In the genomic region with DNA sequence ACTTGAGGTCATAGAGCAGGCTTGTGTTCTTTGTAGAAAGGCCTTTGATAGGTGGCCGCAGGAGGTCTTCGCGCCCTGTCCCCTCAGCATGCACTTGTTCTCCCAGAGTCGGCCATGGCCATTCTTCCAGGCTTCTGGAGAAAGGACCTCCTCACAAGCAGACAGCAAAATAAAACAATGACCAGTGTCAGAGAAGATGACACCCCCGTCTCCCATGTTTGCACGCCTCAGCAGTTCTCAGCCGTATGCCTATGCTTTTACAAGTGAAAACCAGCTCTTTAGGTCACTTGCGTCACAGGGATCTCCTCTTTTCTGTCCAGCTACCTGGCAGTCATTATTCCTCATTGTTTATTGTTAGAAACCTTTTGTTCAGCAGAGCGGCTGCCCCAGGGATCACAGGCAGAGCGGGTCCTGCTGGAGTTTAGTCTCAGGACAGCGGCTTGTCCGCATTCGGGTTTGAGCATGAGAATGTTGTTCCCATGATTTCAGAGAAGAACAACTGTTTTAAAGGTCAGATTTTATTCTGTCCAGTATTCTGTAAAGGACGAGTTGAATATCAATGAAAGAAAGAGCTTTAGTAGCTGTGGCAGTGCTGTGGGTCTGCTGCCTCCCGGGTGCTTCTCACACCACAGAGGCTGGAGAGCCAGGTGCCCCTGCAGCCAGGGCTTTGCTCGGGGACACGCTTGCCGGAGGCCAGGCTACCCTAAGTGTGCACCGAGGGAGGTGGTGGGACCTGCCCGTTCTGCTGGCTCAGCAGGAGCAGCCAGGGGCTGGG, we compare ENCODE assay signal across 1 cellular context.
TF ChIP-seq lines count a peak whose summit lies in the region.

No MANE protein-coding gene starts in this region.

TF ChIP-seq in HepG2, 621 proteins besides CTCF, POLR2A, EP300 and RAD21 (continued from another document):
- no peak for TF ChIP-seq MAZ (IDR thresholded peaks at IDR 0.05; ENCODE audit: borderline replicate concordance, low read depth, low read length)
- TF ChIP-seq MAZ (CRISPR knock-in tag; IDR thresholded peaks at IDR 0.05; ENCODE audit: low read depth), result 0 out of 2 replicates have a peak, but pooled peaks have one; percentile 22
- TF ChIP-seq ZNF780A (CRISPR knock-in tag; IDR thresholded peaks at IDR 0.05), result 0 out of 2 replicates have a peak, but pooled peaks have one; percentile 29
- TF ChIP-seq HHEX (CRISPR knock-in tag; IDR thresholded peaks at IDR 0.05), result no peak
- no peak for TF ChIP-seq HNRNPLL (IDR thresholded peaks at IDR 0.05; ENCODE audit: low read depth, low read length, poor library complexity, severe bottlenecking)
- no peak for TF ChIP-seq MED8 (CRISPR knock-in tag; IDR thresholded peaks at IDR 0.05; ENCODE audit: insufficient replicate concordance)
- TF ChIP-seq, protein P1, sequence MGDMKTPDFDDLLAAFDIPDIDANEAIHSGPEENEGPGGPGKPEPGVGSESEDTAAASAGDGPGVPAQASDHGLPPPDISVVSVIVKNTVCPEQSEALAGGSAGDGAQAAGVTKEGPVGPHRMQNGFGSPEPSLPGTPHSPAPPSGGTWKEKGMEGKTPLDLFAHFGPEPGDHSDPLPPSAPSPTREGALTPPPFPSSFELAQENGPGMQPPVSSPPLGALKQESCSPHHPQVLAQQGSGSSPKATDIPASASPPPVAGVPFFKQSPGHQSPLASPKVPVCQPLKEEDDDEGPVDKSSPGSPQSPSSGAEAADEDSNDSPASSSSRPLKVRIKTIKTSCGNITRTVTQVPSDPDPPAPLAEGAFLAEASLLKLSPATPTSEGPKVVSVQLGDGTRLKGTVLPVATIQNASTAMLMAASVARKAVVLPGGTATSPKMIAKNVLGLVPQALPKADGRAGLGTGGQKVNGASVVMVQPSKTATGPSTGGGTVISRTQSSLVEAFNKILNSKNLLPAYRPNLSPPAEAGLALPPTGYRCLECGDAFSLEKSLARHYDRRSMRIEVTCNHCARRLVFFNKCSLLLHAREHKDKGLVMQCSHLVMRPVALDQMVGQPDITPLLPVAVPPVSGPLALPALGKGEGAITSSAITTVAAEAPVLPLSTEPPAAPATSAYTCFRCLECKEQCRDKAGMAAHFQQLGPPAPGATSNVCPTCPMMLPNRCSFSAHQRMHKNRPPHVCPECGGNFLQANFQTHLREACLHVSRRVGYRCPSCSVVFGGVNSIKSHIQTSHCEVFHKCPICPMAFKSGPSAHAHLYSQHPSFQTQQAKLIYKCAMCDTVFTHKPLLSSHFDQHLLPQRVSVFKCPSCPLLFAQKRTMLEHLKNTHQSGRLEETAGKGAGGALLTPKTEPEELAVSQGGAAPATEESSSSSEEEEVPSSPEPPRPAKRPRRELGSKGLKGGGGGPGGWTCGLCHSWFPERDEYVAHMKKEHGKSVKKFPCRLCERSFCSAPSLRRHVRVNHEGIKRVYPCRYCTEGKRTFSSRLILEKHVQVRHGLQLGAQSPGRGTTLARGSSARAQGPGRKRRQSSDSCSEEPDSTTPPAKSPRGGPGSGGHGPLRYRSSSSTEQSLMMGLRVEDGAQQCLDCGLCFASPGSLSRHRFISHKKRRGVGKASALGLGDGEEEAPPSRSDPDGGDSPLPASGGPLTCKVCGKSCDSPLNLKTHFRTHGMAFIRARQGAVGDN (CRISPR knock-in tag; IDR thresholded peaks at IDR 0.05), result peak; percentile 46; the same call in 1 of the 2 replicates
- 0 out of 2 replicates have a peak, but pooled peaks have one; percentile 73 for TF ChIP-seq ZNF432 (CRISPR knock-in tag; IDR thresholded peaks at IDR 0.05; ENCODE audit: borderline replicate concordance)
- TF ChIP-seq TP53 (CRISPR knock-in tag; conservative IDR thresholded peaks at IDR 0.05), result no peak
